Comparison of ENCODE assay signal across 15 cellular contexts in the genomic region with DNA sequence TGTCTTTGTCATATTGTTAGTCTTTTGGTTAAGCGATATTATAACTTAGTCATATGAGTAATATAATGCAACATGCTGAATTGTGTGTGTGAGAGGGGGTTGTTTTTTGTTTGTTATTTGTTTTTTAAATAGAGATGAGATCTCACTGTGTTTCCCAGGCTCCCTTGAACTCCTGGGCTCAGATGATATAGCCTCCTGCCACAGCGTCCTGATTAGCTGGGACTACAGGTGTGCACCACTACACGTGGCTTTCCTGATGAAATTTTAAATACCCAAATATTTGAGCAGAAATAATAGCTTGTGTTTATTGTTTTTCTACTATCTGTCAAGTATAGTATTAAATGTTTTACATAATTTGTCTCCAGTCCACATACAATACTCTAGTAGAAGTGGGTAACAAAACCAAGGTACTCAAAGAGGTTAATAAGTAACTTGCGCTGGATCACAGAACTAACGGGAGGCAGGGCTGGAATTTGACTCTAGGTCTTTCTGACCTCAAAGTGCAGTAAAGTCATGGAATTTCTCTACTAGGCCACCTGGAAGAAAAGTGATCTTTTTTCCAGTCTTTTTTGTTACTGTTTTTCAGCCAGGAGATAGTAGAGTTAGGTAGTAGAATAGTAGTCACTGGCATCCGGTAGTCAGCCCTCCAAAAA.
"Had no signal": no experiment of that assay in that cellular context is flagged by ENCODE, and none has a peak within 500 bp of the region (broad histone marks: within the 10 kb centered on the region; RNA-seq: fewer than 3 reads in every experiment).

No MANE protein-coding gene starts in this region.

- H3K27me3 ChIP-seq: colonic mucosa, foreskin keratinocyte, heart right ventricle, stomach had no signal

- H3K4me3 ChIP-seq: colonic mucosa, heart right ventricle, stomach, thoracic aorta had no signal

- DNase-seq: activated CD4-positive, alpha-beta T cell treated with anti-CD3 and anti-CD28 coated beads, Interleukin-2, amount 10 ng/mL, durations not matched to agents 24 days and 14 days; activated CD8-positive, alpha-beta memory T cell treated with anti-CD3 and anti-CD28 coated beads for 24 hours; activated naive CD4-positive, alpha-beta T cell treated with anti-CD3 and anti-CD28 coated beads for 36 hours; caudate nucleus; colonic mucosa; foreskin keratinocyte; heart right ventricle; left cardiac atrium; mesendoderm; retina; stomach had no signal

- H3K27ac ChIP-seq: colonic mucosa, foreskin keratinocyte, heart right ventricle, stomach, thoracic aorta had no signal

- H3K9me3 ChIP-seq: colonic mucosa, stomach, thoracic aorta had no signal

- H3K4me1 ChIP-seq: foreskin keratinocyte had no signal

- ATAC-seq: foreskin keratinocyte, heart right ventricle, left cardiac atrium, WTC11 had no signal

- H3K36me3 ChIP-seq: colonic mucosa, thoracic aorta had no signal

- FAIRE-seq: endothelial cell of umbilical vein, urothelium cell line had no signal
